Comparison of ENCODE assay signal across 16 cellular contexts in genomic region chr3:64995857-64996564, GRCh38.
A peak's percentile ranks its signal among the peaks of the same experiment; 100 is the strongest.
DNase-seq lines count a peak whose midpoint lies in the region; ATAC-seq, FAIRE-seq and TF ChIP-seq lines count a peak whose summit lies in the region.
"Had no signal": no experiment of that assay in that cellular context is flagged by ENCODE, and none has a peak within 500 bp of the region (broad histone marks: within the 10 kb centered on the region; RNA-seq: fewer than 3 reads in every experiment).

No MANE protein-coding gene starts in this region.

- H3K9me3 ChIP-seq in right atrium auricular region: no peaks in the 10 kb centered on the region
- H3K9me3 ChIP-seq in psoas muscle: no peaks in the 10 kb centered on the region

- TF ChIP-seq CTCF in right atrium auricular region (IDR thresholded peaks at IDR 0.05) (no peak), psoas muscle (IDR thresholded peaks at IDR 0.05) (no peak)

- in situ Hi-C loops in G401 (cut with HindIII; ENCODE audit: low sequenced_read_pairs): no loop called here

- H3K4me3 ChIP-seq in right atrium auricular region (no peak overlapping the region), psoas muscle (no peak overlapping the region)

- H3K4me1 ChIP-seq in right atrium auricular region (peaks cover 0 to 16% of the 10 kb centered on the region in 2 donors), psoas muscle (no peaks in the 10 kb centered on the region)

- peak overlapping the region; percentile 14 to 23 for H3K27ac ChIP-seq in right atrium auricular region
- peak overlapping the region; percentile 9 for H3K27ac ChIP-seq in psoas muscle

- H3K27me3 ChIP-seq in right atrium auricular region: no peaks in the 10 kb centered on the region
- H3K27me3 ChIP-seq in psoas muscle (ENCODE audit: insufficient read depth in 3 of 3, low read length in 2 of 3): no peaks in the 10 kb centered on the region

- WGBS in psoas muscle, 3 donors: 31 to 34% (median 32%) methylated on average over 10 of the region's 10 CpGs

- FAIRE-seq in GM12891 (lab: Jason Lieb, UNC): no peak
- FAIRE-seq in GM12892 (lab: Jason Lieb, UNC): no peak
- no peak for FAIRE-seq in RCC 7860 (lab: Jason Lieb, UNC)
- FAIRE-seq: frontal cortex, islet of Langerhans had no signal

- no peaks in the 10 kb centered on the region for H3K36me3 ChIP-seq in right atrium auricular region
- H3K36me3 ChIP-seq in psoas muscle (ENCODE audit: insufficient read depth in 1 of 2, low read depth in 1 of 2): no peaks in the 10 kb centered on the region

- no peak for ATAC-seq in psoas muscle
- ATAC-seq: naive thymus-derived CD4-positive, alpha-beta T cell had no signal

- TF ChIP-seq POLR2A in GM12891 (IDR thresholded peaks at IDR 0.05; ENCODE audit: low read depth, low read length) (no peak), GM12892 (IDR thresholded peaks at IDR 0.05; ENCODE audit: low read depth, low read length) (no peak)

- DNase-seq in GM12891 (ENCODE audit: insufficient read length, low spot score) (no peak), astrocyte of the hippocampus (ENCODE audit: low read depth, low spot score) (peak; percentile 26), right atrium auricular region (ENCODE audit: low spot score) (no peak), psoas muscle (no peak), HPDE6-E6E7 (ENCODE audit: extremely low spot score) (no peak), G401 (ENCODE audit: low spot score) (no peak), GM12892 (ENCODE audit: insufficient read length) (no peak), RCC 7860 (ENCODE audit: low spot score) (no peak)
- DNase-seq: activated naive CD8-positive, alpha-beta T cell treated with anti-CD3 and anti-CD28 coated beads, Interleukin-2, amount 10 ng/mL, durations not matched to agents 7 days and 5 days; naive thymus-derived CD4-positive, alpha-beta T cell; NCI-H1092; NCI-H2227 treated with DMSO at 0.1 percent for 48 hours; stimulated activated naive CD4-positive, alpha-beta T cell treated with Interleukin-2 at 50 U/mL for 16 hours; SW 1271 had no signal

- intact Hi-C loops in psoas muscle (cut with DNase I): no loop called here

TF ChIP-seq in GM12891, 5 proteins besides CTCF, POLR2A, EP300 and RAD21:
- TF ChIP-seq PAX5 (IDR thresholded peaks at IDR 0.05; ENCODE audit: insufficient read depth, low read length, severe bottlenecking) (no peak), SPI1 (IDR thresholded peaks at IDR 0.05; ENCODE audit: low read depth, low read length) (peak; percentile 20; the same call in 1 of the 2 replicates)
TF ChIP-seq in GM12891: peak in this region for 1.
